1 cellular context compared by ENCODE assay signal in genomic region chr3:127669541-127670228, GRCh38.
TF ChIP-seq lines count a peak whose summit lies in the region.

No MANE protein-coding gene starts in this region.

TF ChIP-seq in IMR-90, 13 proteins besides CTCF, POLR2A, EP300 and RAD21 (continued from another document):
- TF ChIP-seq, protein P1, sequence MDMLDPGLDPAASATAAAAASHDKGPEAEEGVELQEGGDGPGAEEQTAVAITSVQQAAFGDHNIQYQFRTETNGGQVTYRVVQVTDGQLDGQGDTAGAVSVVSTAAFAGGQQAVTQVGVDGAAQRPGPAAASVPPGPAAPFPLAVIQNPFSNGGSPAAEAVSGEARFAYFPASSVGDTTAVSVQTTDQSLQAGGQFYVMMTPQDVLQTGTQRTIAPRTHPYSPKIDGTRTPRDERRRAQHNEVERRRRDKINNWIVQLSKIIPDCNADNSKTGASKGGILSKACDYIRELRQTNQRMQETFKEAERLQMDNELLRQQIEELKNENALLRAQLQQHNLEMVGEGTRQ (IDR thresholded peaks at IDR 0.05; ENCODE audit: low read depth, low read length): no peak
TF ChIP-seq in IMR-90: peak in this region for 0.
